In genomic region chr3:4493931-4494806, GRCh38 we compare ENCODE assay signal across 8 cellular contexts. TPM values are rescaled to one million over a fixed set of nuclear protein-coding genes. Genes with fewer than 3 reads are reported as not detected.
DNase-seq lines count a peak whose midpoint lies in the region; ATAC-seq, FAIRE-seq and TF ChIP-seq lines count a peak whose summit lies in the region.

No MANE protein-coding gene starts in this region.

- peak overlapping the region; percentile 93 to 95 (median 94) for H3K27ac Mint-ChIP-seq in CD4-positive, CD25-positive, alpha-beta regulatory T cell
- peak overlapping the region; percentile 87 to 96 (median 96) for H3K27ac Mint-ChIP-seq in IgD-negative memory B cell
- peak overlapping the region; percentile 87 for H3K27ac Mint-ChIP-seq in activated T-helper 2 cell treated with anti-CD3 and anti-CD28 coated beads, Interferon-gamma antibody, Interleukin-2, Interleukin-4, amounts not matched to agents 10 μg/mL and 5 μg/mL and 100 μg/mL, durations not matched to agents 14 hours and 24 hours and 36 hours

- no peak overlapping the region for H3K9ac ChIP-seq in parathyroid adenoma

- H3K9me3 Mint-ChIP-seq in CD4-positive, CD25-positive, alpha-beta regulatory T cell = no peaks in the 10 kb centered on the region
- H3K9me3 Mint-ChIP-seq in IgD-negative memory B cell = no peaks in the 10 kb centered on the region
- no peaks in the 10 kb centered on the region for H3K9me3 Mint-ChIP-seq in activated T-helper 2 cell treated with anti-CD3 and anti-CD28 coated beads, Interferon-gamma antibody, Interleukin-2, Interleukin-4, amounts not matched to agents 10 μg/mL and 5 μg/mL and 100 μg/mL, durations not matched to agents 14 hours and 24 hours and 36 hours

- H3K27ac ChIP-seq in CD4-positive, CD25-positive, alpha-beta regulatory T cell (ENCODE audit: insufficient read depth, low read length, poor library complexity, severe bottlenecking) = peak overlapping the region; percentile 81
- peak overlapping the region; percentile 91 for H3K27ac ChIP-seq in parathyroid adenoma

- FAIRE-seq in RCC 7860 (lab: Jason Lieb, UNC) = no peak

- no peak for ATAC-seq in CD4-positive, CD25-positive, alpha-beta regulatory T cell (ENCODE audit: low read depth in 2 of 2)

- H3K9me3 ChIP-seq in CD4-positive, CD25-positive, alpha-beta regulatory T cell (ENCODE audit: control insufficient read depth in 2 of 2, low read length in 2 of 2) = no peaks in the 10 kb centered on the region
- no peaks in the 10 kb centered on the region for H3K9me3 ChIP-seq in parathyroid adenoma (ENCODE audit: control insufficient read depth, low read length)

- peak overlapping the region; percentile 84 for H3K4me3 ChIP-seq in CD4-positive, CD25-positive, alpha-beta regulatory T cell (ENCODE audit: low read depth, low read length)
- H3K4me3 ChIP-seq in parathyroid adenoma (ENCODE audit: low read depth, low read length) = peak overlapping the region; percentile 93

- H3K4me1 Mint-ChIP-seq in CD4-positive, CD25-positive, alpha-beta regulatory T cell = peaks cover 22 to 59% (median 49%) of the 10 kb centered on the region in 4 donors
- H3K4me1 Mint-ChIP-seq in IgD-negative memory B cell = peaks cover 37 to 41% (median 41%) of the 10 kb centered on the region in 3 donors
- peaks cover 44% of the 10 kb centered on the region for H3K4me1 Mint-ChIP-seq in activated T-helper 2 cell treated with anti-CD3 and anti-CD28 coated beads, Interferon-gamma antibody, Interleukin-2, Interleukin-4, amounts not matched to agents 10 μg/mL and 5 μg/mL and 100 μg/mL, durations not matched to agents 14 hours and 24 hours and 36 hours (ENCODE audit: low read depth)

- peaks cover 28% of the 10 kb centered on the region for H3K27me3 Mint-ChIP-seq in CD4-positive, CD25-positive, alpha-beta regulatory T cell
- H3K27me3 Mint-ChIP-seq in IgD-negative memory B cell = no peaks in the 10 kb centered on the region
- H3K27me3 Mint-ChIP-seq in activated T-helper 2 cell treated with anti-CD3 and anti-CD28 coated beads, Interferon-gamma antibody, Interleukin-2, Interleukin-4, amounts not matched to agents 10 μg/mL and 5 μg/mL and 100 μg/mL, durations not matched to agents 14 hours and 24 hours and 36 hours (ENCODE audit: low read depth) = peaks cover 25% of the 10 kb centered on the region

- TF ChIP-seq CTCF in parathyroid adenoma (IDR thresholded peaks at IDR 0.05) = no peak

- intact Hi-C loops in activated T-helper 2 cell treated with anti-CD3 and anti-CD28 coated beads, Interferon-gamma antibody, Interleukin-2, Interleukin-4, amounts not matched to agents 10 μg/mL and 5 μg/mL and 100 μg/mL, durations not matched to agents 14 hours and 24 hours and 36 hours (cut with micrococcal nuclease) = loop anchor here (1.0 to 10.0 kb wide), 15 partner anchors 10 to 694 kb away; partner anchors contain the start of genes ARL8B, SETMAR and SUMF1

- peaks cover 24% of the 10 kb centered on the region for H3K27me3 ChIP-seq in CD4-positive, CD25-positive, alpha-beta regulatory T cell (ENCODE audit: control insufficient read depth, insufficient read depth, low read length)
- no peaks in the 10 kb centered on the region for H3K27me3 ChIP-seq in parathyroid adenoma (ENCODE audit: control insufficient read depth, insufficient read depth, low read length)

- peaks cover 20% of the 10 kb centered on the region for H3K36me3 Mint-ChIP-seq in CD4-positive, CD25-positive, alpha-beta regulatory T cell
- H3K36me3 Mint-ChIP-seq in IgD-negative memory B cell = peaks cover 7% of the 10 kb centered on the region
- H3K36me3 Mint-ChIP-seq in activated T-helper 2 cell treated with anti-CD3 and anti-CD28 coated beads, Interferon-gamma antibody, Interleukin-2, Interleukin-4, amounts not matched to agents 10 μg/mL and 5 μg/mL and 100 μg/mL, durations not matched to agents 14 hours and 24 hours and 36 hours (ENCODE audit: low read depth) = peaks cover 45% of the 10 kb centered on the region

- DNase-seq in CD4-positive, CD25-positive, alpha-beta regulatory T cell = peak in 2 of 3 donors; percentile 9 to 24
- no peak for DNase-seq in activated T-helper 2 cell treated with anti-CD3 and anti-CD28 coated beads, Interferon-gamma antibody, Interleukin-2, Interleukin-4, amounts not matched to agents 10 μg/mL and 5 μg/mL and 100 μg/mL, durations not matched to agents 14 hours and 24 hours and 36 hours (ENCODE audit: low spot score)
- DNase-seq in glomerular visceral epithelial cell (ENCODE audit: extremely low spot score) (peak; percentile 6), RCC 7860 (ENCODE audit: low spot score) (no peak), NCI-H1092 treated with DMSO at 0.1 percent for 48 hours (lab: John Stamatoyannopoulos, UW) (no peak), NCI-H1105 (lab: John Stamatoyannopoulos, UW) (no peak)

- H3K4me1 ChIP-seq in CD4-positive, CD25-positive, alpha-beta regulatory T cell (ENCODE audit: control insufficient read depth, insufficient read depth, low read length, poor library complexity, severe bottlenecking) = peaks cover 47% of the 10 kb centered on the region
- H3K4me1 ChIP-seq in parathyroid adenoma = peaks cover 8% of the 10 kb centered on the region

- peak overlapping the region; percentile 94 to 99 (median 98) for H3K4me3 Mint-ChIP-seq in CD4-positive, CD25-positive, alpha-beta regulatory T cell
- peak overlapping the region; percentile 87 to 99 (median 98) for H3K4me3 Mint-ChIP-seq in IgD-negative memory B cell
- H3K4me3 Mint-ChIP-seq in activated T-helper 2 cell treated with anti-CD3 and anti-CD28 coated beads, Interferon-gamma antibody, Interleukin-2, Interleukin-4, amounts not matched to agents 10 μg/mL and 5 μg/mL and 100 μg/mL, durations not matched to agents 14 hours and 24 hours and 36 hours (ENCODE audit: low read depth) = peak overlapping the region; percentile 96

- peaks cover 2% of the 10 kb centered on the region for H3K79me2 ChIP-seq in parathyroid adenoma

- peaks cover 3% of the 10 kb centered on the region for H3K36me3 ChIP-seq in CD4-positive, CD25-positive, alpha-beta regulatory T cell (ENCODE audit: control insufficient read depth, insufficient read depth, low read length)
- no peaks in the 10 kb centered on the region for H3K36me3 ChIP-seq in parathyroid adenoma (ENCODE audit: control insufficient read depth, insufficient read depth, low read length)

- peak overlapping the region; percentile 86 for H3K4me2 ChIP-seq in parathyroid adenoma (ENCODE audit: low read length)

- peak overlapping the region; percentile 57 for H2AFZ ChIP-seq in parathyroid adenoma

RNA-seq across cellular contexts. Expression of gene ITPR1, which starts 1.0 kb away (rescaled TPM):
- total RNA-seq in CD4-positive, CD25-positive, alpha-beta regulatory T cell = 97.5 TPM
- 10 to 100 TPM in 1 of 4 donors, 1 to 10 TPM in 3; 6.9 to 11.1 (median 8.6) TPM for polyA plus RNA-seq in CD4-positive, CD25-positive, alpha-beta regulatory T cell
- polyA plus RNA-seq in IgD-negative memory B cell = 38.3 TPM
- 117 and 137 TPM in 2 replicates for total RNA-seq in activated T-helper 2 cell treated with anti-CD3 and anti-CD28 coated beads, Interferon-gamma antibody, Interleukin-2, Interleukin-4, amounts not matched to agents 10 μg/mL and 5 μg/mL and 100 μg/mL, durations not matched to agents 14 hours and 24 hours and 36 hours

RNA-seq across cellular contexts. Expression of gene SUMF1, which starts 27.1 kb away (rescaled TPM):
- 10.5 TPM for total RNA-seq in CD4-positive, CD25-positive, alpha-beta regulatory T cell
- 10 to 100 TPM; 21.2 to 28.0 (median 23.3) TPM for polyA plus RNA-seq in CD4-positive, CD25-positive, alpha-beta regulatory T cell
- polyA plus RNA-seq in IgD-negative memory B cell = 23.0 TPM
- 6.9 and 7.7 TPM in 2 replicates for total RNA-seq in activated T-helper 2 cell treated with anti-CD3 and anti-CD28 coated beads, Interferon-gamma antibody, Interleukin-2, Interleukin-4, amounts not matched to agents 10 μg/mL and 5 μg/mL and 100 μg/mL, durations not matched to agents 14 hours and 24 hours and 36 hours

Comparison
In these comparisons a context has a peak if more than half of its experiments do, and no peak if none do; other contexts are left out.
1. DNase-seq: peak in CD4-positive, CD25-positive, alpha-beta regulatory T cell (2 of 3) and glomerular visceral epithelial cell (single experiment); none in activated T-helper 2 cell treated with anti-CD3 and anti-CD28 coated beads, Interferon-gamma antibody, Interleukin-2, Interleukin-4, amounts not matched to agents 10 μg/mL and 5 μg/mL and 100 μg/mL, durations not matched to agents 14 hours and 24 hours and 36 hours (single experiment), RCC 7860 (single experiment), NCI-H1092 treated with DMSO at 0.1 percent for 48 hours (single experiment) and NCI-H1105 (single experiment).
2. Peak in every context shown above with its lines, with median percentiles within 50 percentile points of each other: H3K27ac Mint-ChIP-seq and H3K4me3 Mint-ChIP-seq.